8 cellular contexts compared by ENCODE assay signal in genomic region chr17:29180788-29181160, GRCh38.
DNase-seq lines count a peak whose midpoint lies in the region; ATAC-seq lines count a peak whose summit lies in the region.

No MANE protein-coding gene starts in this region.

- peak overlapping the region; percentile 66 for H3K4me3 Mint-ChIP-seq in stimulated activated naive CD8-positive, alpha-beta T cell treated with anti-CD3 and anti-CD28 coated beads, Interleukin-15, Interleukin-2, amounts not matched to agents 100 ng/mL and 50 ng/mL, for 24 hours

- no peaks in the 10 kb centered on the region for H3K9me3 Mint-ChIP-seq in stimulated activated naive CD8-positive, alpha-beta T cell treated with anti-CD3 and anti-CD28 coated beads, Interleukin-15, Interleukin-2, amounts not matched to agents 100 ng/mL and 50 ng/mL, for 24 hours

- no peak for DNase-seq in stimulated activated naive CD8-positive, alpha-beta T cell treated with anti-CD3 and anti-CD28 coated beads, Interleukin-15, Interleukin-2, amounts not matched to agents 100 U/mL and 50 U/mL, for 24 hours
- DNase-seq in NCI-H2107 treated with DMSO at 0.1 percent for 48 hours (lab: John Stamatoyannopoulos, UW; ENCODE audit: unreplicated experiment) (no peak), NCI-H2081 treated with DMSO at 0.1 percent for 48 hours (lab: John Stamatoyannopoulos, UW) (no peak)

- no peak for ATAC-seq in stimulated activated naive CD8-positive, alpha-beta T cell treated with anti-CD3 and anti-CD28 coated beads, Interleukin-15, Interleukin-2, amounts not matched to agents 100 U/mL and 50 U/mL, for 24 hours
- ATAC-seq in HG02798 (IDR thresholded peaks at IDR 0.05; ENCODE audit: poor library complexity, unreplicated experiment) (no peak), HG03342 (IDR thresholded peaks at IDR 0.05; ENCODE audit: unreplicated experiment) (no peak)

- peaks cover 10 to 35% of the 10 kb centered on the region in 2 donors for H3K4me1 ChIP-seq in muscle layer of duodenum (ENCODE audit: control insufficient read depth in 1 of 2, insufficient read depth in 2 of 2, low read length in 2 of 2)

- H3K9me3 ChIP-seq in muscle layer of duodenum (ENCODE audit: control insufficient read depth in 1 of 2, low read length in 2 of 2): no peaks in the 10 kb centered on the region

- peaks cover 7% of the 10 kb centered on the region for H3K27me3 Mint-ChIP-seq in stimulated activated naive CD8-positive, alpha-beta T cell treated with anti-CD3 and anti-CD28 coated beads, Interleukin-15, Interleukin-2, amounts not matched to agents 100 ng/mL and 50 ng/mL, for 24 hours

- no peaks in the 10 kb centered on the region for H3K36me3 Mint-ChIP-seq in stimulated activated naive CD8-positive, alpha-beta T cell treated with anti-CD3 and anti-CD28 coated beads, Interleukin-15, Interleukin-2, amounts not matched to agents 100 ng/mL and 50 ng/mL, for 24 hours (ENCODE audit: low read depth)

- H3K27ac Mint-ChIP-seq in stimulated activated naive CD8-positive, alpha-beta T cell treated with anti-CD3 and anti-CD28 coated beads, Interleukin-15, Interleukin-2, amounts not matched to agents 100 ng/mL and 50 ng/mL, for 24 hours: no peak overlapping the region

- H3K27ac ChIP-seq in cingulate gyrus (ENCODE audit: low read depth, low read length) (peak overlapping the region; percentile 99), muscle layer of duodenum (ENCODE audit: low read length) (peak overlapping the region; percentile 75)

- no peaks in the 10 kb centered on the region for H3K36me3 ChIP-seq in muscle layer of duodenum (ENCODE audit: control insufficient read depth in 1 of 2, insufficient read depth in 2 of 2, low read length in 2 of 2)

- H3K4me1 Mint-ChIP-seq in stimulated activated naive CD8-positive, alpha-beta T cell treated with anti-CD3 and anti-CD28 coated beads, Interleukin-15, Interleukin-2, amounts not matched to agents 100 ng/mL and 50 ng/mL, for 24 hours (ENCODE audit: low read depth): peaks cover 35% of the 10 kb centered on the region

- no peaks in the 10 kb centered on the region for H3K27me3 ChIP-seq in muscle layer of duodenum (ENCODE audit: low read depth, low read length)

- peak overlapping the region; percentile 64 to 65 for H3K4me3 ChIP-seq in muscle layer of duodenum (ENCODE audit: low read depth in 1 of 2, low read length in 2 of 2)
